Comparison of ENCODE assay signal across 8 cellular contexts in the genomic region with DNA sequence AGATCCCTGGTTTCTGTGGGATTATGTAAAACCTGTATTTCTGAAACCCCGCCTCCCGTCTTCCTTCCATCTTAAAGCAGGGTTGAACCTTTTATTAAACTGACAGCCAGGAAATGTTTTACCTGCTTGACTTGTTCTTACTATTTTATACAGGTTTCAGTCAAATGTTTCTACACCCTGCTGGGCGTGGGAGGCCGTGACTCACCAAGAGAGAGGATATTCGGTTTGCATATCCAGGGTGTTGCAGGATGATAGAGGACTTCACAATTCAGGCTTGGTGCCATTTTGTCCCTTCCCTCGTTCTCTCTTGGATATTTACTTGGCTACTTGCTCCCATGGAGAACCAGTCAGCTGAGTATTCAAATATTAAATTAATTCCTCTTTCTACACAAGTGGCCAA.
DNase-seq lines count a peak whose midpoint lies in the region; ATAC-seq, FAIRE-seq and TF ChIP-seq lines count a peak whose summit lies in the region.

No MANE protein-coding gene starts in this region.

- peak; percentile 79 for FAIRE-seq in bronchial epithelial cell (lab: Jason Lieb, UNC)

- no peak overlapping the region for H3K4me3 ChIP-seq in bronchial epithelial cell (ENCODE audit: low read depth, low read length)
- no peak overlapping the region for H3K4me3 ChIP-seq in CD8-positive, alpha-beta memory T cell (ENCODE audit: low read length)

- no peaks in the 10 kb centered on the region for H3K36me3 Mint-ChIP-seq in CD8-positive, alpha-beta memory T cell

- no peak overlapping the region for H3K27ac ChIP-seq in CD8-positive, alpha-beta memory T cell (ENCODE audit: low read depth, low read length)

- no peak overlapping the region for H3K4me3 Mint-ChIP-seq in CD8-positive, alpha-beta memory T cell

- H3K27me3 Mint-ChIP-seq in CD8-positive, alpha-beta memory T cell = peaks cover 0 to 1% of the 10 kb centered on the region in 2 donors

- CTCF ChIA-PET in CD8-positive, alpha-beta memory T cell (lab: Charles Lee) = no interaction called here

- ATAC-seq in GM21367 (IDR thresholded peaks at IDR 0.05; ENCODE audit: unreplicated experiment) = peak; percentile 33

- no peaks in the 10 kb centered on the region for H3K27me3 ChIP-seq in bronchial epithelial cell (ENCODE audit: control insufficient read depth, insufficient read depth, low read length)
- H3K27me3 ChIP-seq in CD8-positive, alpha-beta memory T cell (ENCODE audit: insufficient read depth, low read length, poor library complexity, severe bottlenecking) = no peaks in the 10 kb centered on the region

- POLR2A ChIA-PET in CD8-positive, alpha-beta memory T cell (lab: Charles Lee) = no interaction called here

- peak; percentile 77 for DNase-seq in HPDE6-E6E7 (ENCODE audit: extremely low spot score)
- peak; percentile 96 for DNase-seq in bronchial epithelial cell (ENCODE audit: low read depth)
- DNase-seq in stimulated activated CD4-positive, alpha-beta T cell treated with anti-CD3 and anti-CD28 coated beads, TNF-alpha, amount 100 ng/mL, for 24 hours (ENCODE audit: low read depth in 3 of 3) = peak in 2 of 3 experiments; percentile 39 to 77
- DNase-seq in KG1 (lab: John Stamatoyannopoulos, UW) = no peak
- no peak for DNase-seq in NCI-H1417 (lab: John Stamatoyannopoulos, UW)
- DNase-seq in T1000 (lab: John Stamatoyannopoulos, UW) = no peak
- no peak for DNase-seq in CD8-positive, alpha-beta memory T cell

- no peak for TF ChIP-seq CTCF in bronchial epithelial cell (IDR thresholded peaks at IDR 0.05; ENCODE audit: insufficient read depth, low read length, severe bottlenecking)

- no peaks in the 10 kb centered on the region for H3K9me3 ChIP-seq in CD8-positive, alpha-beta memory T cell (ENCODE audit: low read length)

- H3K27ac Mint-ChIP-seq in CD8-positive, alpha-beta memory T cell = no peak overlapping the region

- no peaks in the 10 kb centered on the region for H3K9me3 Mint-ChIP-seq in CD8-positive, alpha-beta memory T cell

- no peaks in the 10 kb centered on the region for H3K36me3 ChIP-seq in bronchial epithelial cell (ENCODE audit: control insufficient read depth, insufficient read depth, low read length)
- no peaks in the 10 kb centered on the region for H3K36me3 ChIP-seq in CD8-positive, alpha-beta memory T cell (ENCODE audit: insufficient read depth, low read length)

- peaks cover 13% of the 10 kb centered on the region for H3K4me1 ChIP-seq in CD8-positive, alpha-beta memory T cell (ENCODE audit: insufficient read depth, low read length)

- H3K4me1 Mint-ChIP-seq in CD8-positive, alpha-beta memory T cell = peaks cover 1 to 11% (median 6%) of the 10 kb centered on the region in 3 donors

Comparison
In these comparisons a context has a peak if more than half of its experiments do, and no peak if none do; other contexts are left out.
1. DNase-seq: peak in HPDE6-E6E7 (single experiment), bronchial epithelial cell (single experiment) and stimulated activated CD4-positive, alpha-beta T cell treated with anti-CD3 and anti-CD28 coated beads, TNF-alpha, amount 100 ng/mL, for 24 hours (2 of 3); none in KG1 (single experiment), NCI-H1417 (0 of 3), T1000 (single experiment) and CD8-positive, alpha-beta memory T cell (0 of 5).